Comparison of ENCODE assay signal across 16 cellular contexts in the genomic region with DNA sequence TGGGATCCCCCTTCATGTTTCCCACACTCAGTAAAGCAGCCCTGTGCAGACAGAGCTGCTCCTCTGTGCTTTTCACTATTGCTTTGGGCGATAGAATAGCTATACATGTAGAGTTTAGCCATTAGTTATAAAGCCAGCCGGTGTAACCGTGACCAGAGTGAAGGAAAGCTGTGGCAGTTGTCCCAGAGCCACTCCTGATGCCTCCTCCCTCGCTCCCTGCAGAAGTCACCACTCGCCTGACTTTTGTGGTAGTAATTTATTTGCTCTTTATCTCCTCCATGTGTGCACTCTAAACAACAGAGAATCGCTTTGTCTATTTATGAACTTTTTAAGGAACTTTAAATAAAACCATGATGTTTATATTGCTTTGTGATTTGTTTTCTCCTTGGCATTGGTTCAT. TPM values are rescaled to one million over a fixed set of nuclear protein-coding genes. Genes with fewer than 3 reads are reported as not detected.
DNase-seq lines count a peak whose midpoint lies in the region; ATAC-seq and TF ChIP-seq lines count a peak whose summit lies in the region.
"Had no signal": no experiment of that assay in that cellular context is flagged by ENCODE, and none has a peak within 500 bp of the region (broad histone marks: within the 10 kb centered on the region; RNA-seq: fewer than 3 reads in every experiment).

No MANE protein-coding gene starts in this region.

- CTCF ChIA-PET in WTC11 (lab: Charles Lee), result interaction anchor here (0.7 kb wide), 1 partner anchor 16 kb away, joined by 3 read pairs; no protein-coding TSS in a partner anchor

- H3K36me3 Mint-ChIP-seq in WTC11, result no peaks in the 10 kb centered on the region

- POLR2A ChIA-PET in WTC11 (lab: Charles Lee), result interaction anchor here (0.6 kb wide), 1 partner anchor 325 kb away, joined by 4 read pairs; no protein-coding TSS in a partner anchor

- no peak for TF ChIP-seq EP300 in stomach (IDR thresholded peaks at IDR 0.05)

- H4K20me1 ChIP-seq in GM23248 (ENCODE audit: insufficient read depth), result no peaks in the 10 kb centered on the region

- no peaks in the 10 kb centered on the region for H3F3A ChIP-seq in GM23248 (ENCODE audit: insufficient read depth)

- no peaks in the 10 kb centered on the region for H3K9me2 ChIP-seq in GM23248 (ENCODE audit: insufficient read depth)

- peak overlapping the region; percentile 39; the same call in 1 of the 2 replicates for H2AFZ ChIP-seq in GM23248

- no peak overlapping the region for H3K4me3 ChIP-seq in GM23248
- H3K4me3 ChIP-seq in mucosa of descending colon, result no peak overlapping the region
- no peak overlapping the region for H3K4me3 ChIP-seq in stomach
- H3K4me3 ChIP-seq: A549 had no signal

- intact Hi-C loops in left colon (cut with DNase I, micrococcal nuclease) (no loop called here), mucosa of descending colon (cut with DNase I, micrococcal nuclease) (no loop called here), stomach (cut with DNase I; ENCODE audit: low total_unique reads) (no loop called here)

- ATAC-seq in left colon, result peak; percentile 72
- ATAC-seq in mucosa of descending colon, result peak; percentile 70
- ATAC-seq in WTC11, result no peak
- no peak for ATAC-seq in GM18858 (IDR thresholded peaks at IDR 0.05; ENCODE audit: unreplicated experiment)
- ATAC-seq: A549 had no signal

- H3K27me3 Mint-ChIP-seq in WTC11 (ENCODE audit: low read depth), result no peaks in the 10 kb centered on the region

- H3K4me3 Mint-ChIP-seq in WTC11, result no peak overlapping the region
- H3K4me3 Mint-ChIP-seq: CD4-positive, alpha-beta T cell had no signal

- no peaks in the 10 kb centered on the region for H3K27me3 ChIP-seq in GM23248 (replicated peaks; ENCODE audit: insufficient read depth)
- no peaks in the 10 kb centered on the region for H3K27me3 ChIP-seq in stomach

- no peak overlapping the region for H3K9ac ChIP-seq in GM23248

- no peak for TF ChIP-seq POLR2A in stomach (IDR thresholded peaks at IDR 0.05)

- no peaks in the 10 kb centered on the region for H3K4me1 Mint-ChIP-seq in WTC11

- in situ Hi-C loops in GM23248 (cut with MboI), result no loop called here

- TF ChIP-seq CTCF in VCaP (conservative IDR thresholded peaks at IDR 0.05), result no peak
- no peak for TF ChIP-seq CTCF in mucosa of descending colon (IDR thresholded peaks at IDR 0.05)
- no peak for TF ChIP-seq CTCF in GM10266 (IDR thresholded peaks at IDR 0.05; ENCODE audit: control insufficient read depth, insufficient read depth, low read depth, missing control alignments)
- TF ChIP-seq CTCF in WTC11 (IDR thresholded peaks at IDR 0.05), result no peak
- no peak for TF ChIP-seq CTCF in stomach (IDR thresholded peaks at IDR 0.05)

- H3K9me3 Mint-ChIP-seq in WTC11, result peaks cover 6% of the 10 kb centered on the region
- H3K9me3 Mint-ChIP-seq: CD4-positive, alpha-beta T cell had no signal

- H3K36me3 ChIP-seq in GM23248 (ENCODE audit: low read depth) (no peaks in the 10 kb centered on the region), mucosa of descending colon (ENCODE audit: low read depth) (no peaks in the 10 kb centered on the region), stomach (no peaks in the 10 kb centered on the region)

- H3K9me3 ChIP-seq in GM23248 (ENCODE audit: low read depth) (no peaks in the 10 kb centered on the region), mucosa of descending colon (no peaks in the 10 kb centered on the region), stomach (peaks cover 0 to 7% (median 0%) of the 10 kb centered on the region in 4 donors)

- WGBS in GM23248 (ENCODE audit: low coverage in 1 of 2, low lambda C conversion rate in 2 of 2, missing lambda C conversion rate in 2 of 2), 2 experiments, result 21 to 24% methylated on average over 6 of the region's 6 CpGs
- 17 to 42% (median 27%) methylated on average over 6 of the region's 6 CpGs for WGBS in stomach, 5 donors

- DNase-seq in GM23248, result no peak
- peak in 1 of 2 donors; percentile 11 for DNase-seq in left colon
- DNase-seq in mucosa of descending colon, result peak in 1 of 3 donors; percentile 32
- no peak for DNase-seq in GM10266 (ENCODE audit: extremely low spot score)
- no peak for DNase-seq in WTC11 (ENCODE audit: low spot score)
- no peak for DNase-seq in stomach
- DNase-seq: AML-193; Caco-2; CD4-positive, alpha-beta T cell; HCEC 1CT had no signal

- no peaks in the 10 kb centered on the region for H3K79me2 ChIP-seq in GM23248 (ENCODE audit: insufficient read depth)

- H3K27ac ChIP-seq in GM23248 (no peak overlapping the region), VCaP (peak overlapping the region; percentile 1; the same call in 1 of the 2 replicates), stomach (no peak overlapping the region)
- H3K27ac ChIP-seq: 22Rv1, A549, C4-2B, HL-60 had no signal

- H3K4me1 ChIP-seq in GM23248 (ENCODE audit: insufficient read depth) (peaks cover 4% of the 10 kb centered on the region; the same call in 1 of the 2 replicates), mucosa of descending colon (ENCODE audit: low read depth) (peaks cover 10% of the 10 kb centered on the region), stomach (peaks cover 0 to 7% (median 0%) of the 10 kb centered on the region in 4 donors)
- H3K4me1 ChIP-seq: A549, Caco-2 had no signal

- no peak overlapping the region for H3K4me2 ChIP-seq in GM23248 (ENCODE audit: unreplicated experiment)
- H3K4me2 ChIP-seq: A549 had no signal

- no peak overlapping the region for H3K27ac Mint-ChIP-seq in WTC11
- H3K27ac Mint-ChIP-seq: CD4-positive, alpha-beta T cell had no signal

TF ChIP-seq in WTC11, 78 proteins besides CTCF, POLR2A, EP300 and RAD21 (continues in another document):
- TF ChIP-seq NR2C2 (CRISPR knock-in tag; IDR thresholded peaks at IDR 0.05) (no peak), ATF6 (CRISPR knock-in tag; IDR thresholded peaks at IDR 0.05) (no peak), ELF4 (CRISPR knock-in tag; IDR thresholded peaks at IDR 0.05; ENCODE audit: low read depth) (no peak), TP53 (CRISPR knock-in tag; IDR thresholded peaks at IDR 0.05) (no peak), ZNF532 (CRISPR knock-in tag; IDR thresholded peaks at IDR 0.05; ENCODE audit: borderline replicate concordance) (no peak), JUN (CRISPR knock-in tag; IDR thresholded peaks at IDR 0.05) (no peak), PRRX2 (CRISPR knock-in tag; IDR thresholded peaks at IDR 0.05) (no peak)

RNA-seq across cellular contexts. Expression of gene WWC2, which starts 41.8 kb away (rescaled TPM):
- 31.0 and 33.2 TPM in 2 replicates for total RNA-seq in GM23248 (2014; rRNA removed; shearing (Covaris generic))
- polyA plus RNA-seq in GM23248 (2016; fragmentation: Nextera tagmentation; extraction: Ambion mirVana), result 44.1 and 48.3 TPM in 2 replicates
- total RNA-seq in left colon, result 1 to 10 TPM; 5.3 to 6.3 TPM
- total RNA-seq in mucosa of descending colon, result 10 to 100 TPM in 1 of 3 donors, 1 to 10 TPM in 2; 6.4 to 31.2 (median 7.7) TPM
- 126 to 133 TPM (median 133 TPM) in 3 replicates for total RNA-seq in WTC11 (2021)
- 10 to 100 TPM; 30.9 to 59.1 (median 35.4) TPM for total RNA-seq in stomach
- polyA plus RNA-seq in stomach, result 1 to 10 TPM; 2.6 to 6.0 (median 4.9) TPM

Comparison
In these comparisons a context has a peak if more than half of its experiments do, and no peak if none do; other contexts are left out.
1. ATAC-seq: peak in left colon (single experiment) and mucosa of descending colon (single experiment); none in WTC11 (single experiment) and GM18858 (single experiment).